In genomic region chr7:6553460-6554044, GRCh38 we compare ENCODE assay signal across 1 cellular context.
TF ChIP-seq lines count a peak whose summit lies in the region.

No MANE protein-coding gene starts in this region.

TF ChIP-seq in WTC11, 78 proteins besides CTCF, POLR2A, EP300 and RAD21 (continued from another document):
- TF ChIP-seq, protein P1, sequence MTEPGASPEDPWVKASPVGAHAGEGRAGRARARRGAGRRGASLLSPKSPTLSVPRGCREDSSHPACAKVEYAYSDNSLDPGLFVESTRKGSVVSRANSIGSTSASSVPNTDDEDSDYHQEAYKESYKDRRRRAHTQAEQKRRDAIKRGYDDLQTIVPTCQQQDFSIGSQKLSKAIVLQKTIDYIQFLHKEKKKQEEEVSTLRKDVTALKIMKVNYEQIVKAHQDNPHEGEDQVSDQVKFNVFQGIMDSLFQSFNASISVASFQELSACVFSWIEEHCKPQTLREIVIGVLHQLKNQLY (CRISPR knock-in tag; IDR thresholded peaks at IDR 0.05), result no peak
- TF ChIP-seq MXD4 (CRISPR knock-in tag; IDR thresholded peaks at IDR 0.05; ENCODE audit: borderline replicate concordance), result no peak
- TF ChIP-seq AFF4 (CRISPR knock-in tag; IDR thresholded peaks at IDR 0.05; ENCODE audit: borderline replicate concordance), result no peak
